Comparison of ENCODE assay signal across 20 cellular contexts in the genomic region with DNA sequence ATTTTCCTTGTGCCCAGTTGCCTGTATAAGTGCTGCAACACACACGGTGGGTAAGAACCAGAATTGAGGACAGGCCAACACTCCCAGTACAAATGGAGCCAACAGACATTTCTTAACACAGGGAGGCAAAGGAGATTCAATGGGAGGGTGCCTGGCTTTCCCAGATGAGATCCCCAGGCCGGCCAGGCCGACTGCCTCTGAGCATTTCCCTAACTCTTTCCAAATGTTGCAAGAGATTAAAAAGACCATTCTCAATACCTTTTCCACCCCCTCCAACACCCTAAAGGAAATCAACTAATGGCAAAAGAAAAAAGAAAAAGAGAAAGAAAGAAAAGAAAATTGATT. TPM values are rescaled to one million over a fixed set of nuclear protein-coding genes. Genes with fewer than 3 reads are reported as not detected.
DNase-seq lines count a peak whose midpoint lies in the region; ATAC-seq and FAIRE-seq lines count a peak whose summit lies in the region.
"Had no signal": no experiment of that assay in that cellular context is flagged by ENCODE, and none has a peak within 500 bp of the region (broad histone marks: within the 10 kb centered on the region; RNA-seq: fewer than 3 reads in every experiment).

No MANE protein-coding gene starts in this region.

- H3K9me3 ChIP-seq in mesenchymal stem cell (ENCODE audit: control insufficient read depth, low read length) = no peaks in the 10 kb centered on the region
- H3K9me3 ChIP-seq in skeletal muscle tissue (ENCODE audit: control insufficient read depth in 3 of 3, low read length in 3 of 3) = no peaks in the 10 kb centered on the region
- H3K9me3 ChIP-seq: ovary had no signal

- H2BK5ac ChIP-seq in mesenchymal stem cell (ENCODE audit: low read depth, low read length, poor library complexity, severe bottlenecking) (peak overlapping the region; percentile 6), mesendoderm (ENCODE audit: low read length) (no peak overlapping the region)

- H3K36me3 ChIP-seq in mesenchymal stem cell (ENCODE audit: control insufficient read depth in 1 of 2, insufficient read depth in 2 of 2, low read depth in 1 of 2, low read length in 2 of 2) (peaks cover 6 to 24% of the 10 kb centered on the region in 2 experiments), skeletal muscle tissue (ENCODE audit: control insufficient read depth in 3 of 3, insufficient read depth in 3 of 3, low read length in 3 of 3) (no peaks in the 10 kb centered on the region), mesendoderm (ENCODE audit: control insufficient read depth, insufficient read depth, low read length) (no peaks in the 10 kb centered on the region)
- H3K36me3 ChIP-seq: ovary had no signal

- H3K4me3 ChIP-seq in mesenchymal stem cell (ENCODE audit: insufficient read depth in 1 of 2, low read depth in 1 of 2, low read length in 2 of 2) (no peak overlapping the region), skeletal muscle tissue (ENCODE audit: low read length in 3 of 3) (no peak overlapping the region), mesendoderm (ENCODE audit: low read length) (no peak overlapping the region)
- H3K4me3 ChIP-seq: K562 had no signal

- FAIRE-seq in G401.6 (lab: Jason Lieb, UNC) = peak; percentile 77
- FAIRE-seq: colon, endometrium, GM18507, H1, K562, small intestine had no signal

- no peak overlapping the region for H3K56ac ChIP-seq in mesendoderm (ENCODE audit: low read length)

- H3K79me1 ChIP-seq in mesenchymal stem cell (replicated peaks; ENCODE audit: low read length, poor library complexity, severe bottlenecking) = no peaks in the 10 kb centered on the region
- H3K79me1 ChIP-seq in mesendoderm (ENCODE audit: low read length) = no peaks in the 10 kb centered on the region

- ATAC-seq in HG02970 (IDR thresholded peaks at IDR 0.05; ENCODE audit: low FRiP score, unreplicated experiment) = no peak
- ATAC-seq in GM19023 (IDR thresholded peaks at IDR 0.05; ENCODE audit: unreplicated experiment) = no peak
- ATAC-seq: K562, Right ventricle myocardium inferior had no signal

- H3K27me3 ChIP-seq in mesenchymal stem cell (ENCODE audit: control insufficient read depth in 1 of 2, insufficient read depth in 1 of 2, low read length in 2 of 2) = no peaks in the 10 kb centered on the region
- H3K27me3 ChIP-seq in skeletal muscle tissue (ENCODE audit: control insufficient read depth in 3 of 3, insufficient read depth in 3 of 3, low read length in 3 of 3) = peaks cover 28 to 35% (median 30%) of the 10 kb centered on the region in 3 donors
- H3K27me3 ChIP-seq in mesendoderm (ENCODE audit: insufficient read depth, low read length, poor library complexity) = peaks cover 87% of the 10 kb centered on the region

- no peak overlapping the region for H2AFZ ChIP-seq in mesenchymal stem cell (ENCODE audit: low read depth, low read length)

- peaks cover 18% of the 10 kb centered on the region for H3K4me1 ChIP-seq in mesenchymal stem cell (ENCODE audit: control insufficient read depth, insufficient read depth, low read depth, low read length)
- peaks cover 34 to 60% (median 45%) of the 10 kb centered on the region in 3 donors for H3K4me1 ChIP-seq in skeletal muscle tissue (ENCODE audit: control insufficient read depth in 3 of 3, insufficient read depth in 3 of 3, low read length in 3 of 3)
- no peaks in the 10 kb centered on the region for H3K4me1 ChIP-seq in mesendoderm (ENCODE audit: control insufficient read depth, low read depth, low read length)

- no peaks in the 10 kb centered on the region for H3K79me2 ChIP-seq in mesendoderm (ENCODE audit: control insufficient read depth, insufficient read depth, low read length)

- H3K27ac ChIP-seq in mesenchymal stem cell (ENCODE audit: low read length, poor library complexity, severe bottlenecking) = peak overlapping the region; percentile 84
- H3K27ac ChIP-seq in skeletal muscle tissue (ENCODE audit: low read depth, low read length) = peak overlapping the region; percentile 61
- H3K27ac ChIP-seq in mesendoderm (ENCODE audit: low read depth, low read length) = no peak overlapping the region
- H3K27ac ChIP-seq: ovary had no signal

- H3K9ac ChIP-seq in mesenchymal stem cell (ENCODE audit: low read length) (no peak overlapping the region), skeletal muscle tissue (ENCODE audit: low read depth in 1 of 3, low read length in 3 of 3) (peak overlapping the region in 1 of 3 donors; percentile 45), mesendoderm (ENCODE audit: low read length) (no peak overlapping the region)

- H3K18ac ChIP-seq in mesenchymal stem cell (ENCODE audit: low read depth in 1 of 2, low read length in 2 of 2) = no peak overlapping the region
- H3K18ac ChIP-seq in mesendoderm (ENCODE audit: low read length) = no peak overlapping the region

- H2BK120ac ChIP-seq in mesenchymal stem cell (ENCODE audit: low read depth, low read length) = no peak overlapping the region
- H2BK120ac ChIP-seq in mesendoderm (ENCODE audit: low read depth, low read length) = no peak overlapping the region

- WGBS in mesenchymal stem cell = 70% methylated on average over 2 of the region's 3 CpGs
- no CpG with 5 or more reads among the region's 3 CpGs for WGBS in mesendoderm (ENCODE audit: extremely low coverage, insufficient coverage, low lambda C conversion rate)

- no peak overlapping the region for H3K14ac ChIP-seq in mesenchymal stem cell (ENCODE audit: low read length in 2 of 2)

- H2BK15ac ChIP-seq in mesenchymal stem cell (ENCODE audit: low read depth, poor library complexity, severe bottlenecking) = no peak overlapping the region
- no peak overlapping the region for H2BK15ac ChIP-seq in mesendoderm (replicated peaks; ENCODE audit: low read depth)

- no peak overlapping the region for H3K4me2 ChIP-seq in mesenchymal stem cell (ENCODE audit: low read length, poor library complexity, severe bottlenecking)
- no peak overlapping the region for H3K4me2 ChIP-seq in mesendoderm (ENCODE audit: low read length)

- no peak overlapping the region for H4K91ac ChIP-seq in mesenchymal stem cell (ENCODE audit: low read length)

- H4K5ac ChIP-seq in mesendoderm (ENCODE audit: low read length) = no peak overlapping the region

- H3K4ac ChIP-seq in mesenchymal stem cell (ENCODE audit: low read depth in 1 of 2, low read length in 2 of 2) = no peak overlapping the region
- H3K4ac ChIP-seq in mesendoderm (ENCODE audit: low read depth, low read length) = no peak overlapping the region

- H3K23ac ChIP-seq in mesenchymal stem cell (ENCODE audit: low read length in 2 of 2) (no peak overlapping the region), mesendoderm (ENCODE audit: low read length) (no peak overlapping the region)

- H4K8ac ChIP-seq in mesenchymal stem cell (ENCODE audit: low read length) (no peak overlapping the region), mesendoderm (ENCODE audit: low read depth, low read length) (no peak overlapping the region)

- H2BK12ac ChIP-seq in mesenchymal stem cell (ENCODE audit: low read length in 2 of 2) = no peak overlapping the region

- H2AK5ac ChIP-seq in mesenchymal stem cell (ENCODE audit: low read length, severe bottlenecking) (peak overlapping the region; percentile 74), mesendoderm (ENCODE audit: low read length) (no peak overlapping the region)

- peak; percentile 12 for DNase-seq in SW480 (ENCODE audit: low spot score)
- DNase-seq in mesenchymal stem cell = no peak
- no peak for DNase-seq in midbrain (lab: John Stamatoyannopoulos, UW)
- DNase-seq in mesendoderm = no peak
- DNase-seq: activated CD4-positive, alpha-beta T cell treated with anti-CD3 and anti-CD28 coated beads, Interleukin-2, amount 50 U/mL, for 4 hours; CD4-positive, CD25-positive, alpha-beta regulatory T cell; NCI-H2029 treated with DMSO at 0.1 percent for 48 hours; NCI-H446 treated with DMSO at 0.1 percent for 48 hours; small intestine had no signal

RNA-seq across cellular contexts. Expression of a gene that starts 3.9 kb away (rescaled TPM):
- polyA plus RNA-seq in mesenchymal stem cell (2013, experiment 1 of 2) = 1.4 TPM
- polyA plus RNA-seq in mesenchymal stem cell (2013, experiment 2 of 2) = 1.3 TPM
- 2.1 TPM for total RNA-seq in skeletal muscle tissue
- not detected for polyA plus RNA-seq in mesendoderm (2013, experiment 1 of 2)
- polyA plus RNA-seq in mesendoderm (2013, experiment 2 of 2) = not detected
- total RNA-seq: CD4-positive, CD25-positive, alpha-beta regulatory T cell; H1; K562; Right ventricle myocardium inferior had no signal
- polyA plus RNA-seq: CD4-positive, CD25-positive, alpha-beta regulatory T cell; H1; K562; small intestine had no signal

RNA-seq across cellular contexts. Expression of a gene that starts 7.0 kb away (rescaled TPM):
- 6.9 TPM for polyA plus RNA-seq in mesenchymal stem cell (2013, experiment 1 of 2)
- 7.1 TPM for polyA plus RNA-seq in mesenchymal stem cell (2013, experiment 2 of 2)
- total RNA-seq in skeletal muscle tissue = 13.6 TPM
- not detected for polyA plus RNA-seq in mesendoderm (2013, experiment 1 of 2)
- not detected for polyA plus RNA-seq in mesendoderm (2013, experiment 2 of 2)
- total RNA-seq: H1, K562, Right ventricle myocardium inferior had no signal
- polyA plus RNA-seq: CD4-positive, CD25-positive, alpha-beta regulatory T cell; H1; K562 had no signal

RNA-seq across cellular contexts. Expression of a gene that starts 15.8 kb away (rescaled TPM):
- polyA plus RNA-seq in mesenchymal stem cell (2013, experiment 1 of 2) = 9.8 TPM
- polyA plus RNA-seq in mesenchymal stem cell (2013, experiment 2 of 2) = 9.8 TPM
- 7.8 TPM for total RNA-seq in skeletal muscle tissue
- polyA plus RNA-seq in mesendoderm (2013, experiment 1 of 2) = not detected
- not detected for polyA plus RNA-seq in mesendoderm (2013, experiment 2 of 2)
- total RNA-seq: H1, K562, Right ventricle myocardium inferior had no signal
- polyA plus RNA-seq: H1, K562 had no signal

RNA-seq across cellular contexts. Expression of a gene that starts 18.7 kb away (rescaled TPM):
- not detected for polyA plus RNA-seq in mesenchymal stem cell (2013, experiment 1 of 2)
- polyA plus RNA-seq in mesenchymal stem cell (2013, experiment 2 of 2) = not detected
- total RNA-seq in skeletal muscle tissue = 0.52 TPM
- 0.04 TPM for polyA plus RNA-seq in mesendoderm (2013, experiment 1 of 2)
- polyA plus RNA-seq in mesendoderm (2013, experiment 2 of 2) = 0.06 TPM
- total RNA-seq: CD4-positive, CD25-positive, alpha-beta regulatory T cell; H1; K562; ovary; Right ventricle myocardium inferior had no signal
- polyA plus RNA-seq: CD4-positive, CD25-positive, alpha-beta regulatory T cell; H1; K562; small intestine had no signal

RNA-seq across cellular contexts. Expression of a gene that starts 24.7 kb away (rescaled TPM):
- polyA plus RNA-seq in mesenchymal stem cell (2013, experiment 1 of 2) = 3.1 TPM
- polyA plus RNA-seq in mesenchymal stem cell (2013, experiment 2 of 2) = 3.2 TPM
- total RNA-seq in skeletal muscle tissue = 1.6 TPM
- 0.01 TPM for polyA plus RNA-seq in mesendoderm (2013, experiment 1 of 2)
- polyA plus RNA-seq in mesendoderm (2013, experiment 2 of 2) = not detected
- total RNA-seq: CD4-positive, CD25-positive, alpha-beta regulatory T cell; H1; K562; Right ventricle myocardium inferior had no signal
- polyA plus RNA-seq: CD4-positive, CD25-positive, alpha-beta regulatory T cell; K562 had no signal
